2 cellular contexts compared by ENCODE assay signal in the genomic region with DNA sequence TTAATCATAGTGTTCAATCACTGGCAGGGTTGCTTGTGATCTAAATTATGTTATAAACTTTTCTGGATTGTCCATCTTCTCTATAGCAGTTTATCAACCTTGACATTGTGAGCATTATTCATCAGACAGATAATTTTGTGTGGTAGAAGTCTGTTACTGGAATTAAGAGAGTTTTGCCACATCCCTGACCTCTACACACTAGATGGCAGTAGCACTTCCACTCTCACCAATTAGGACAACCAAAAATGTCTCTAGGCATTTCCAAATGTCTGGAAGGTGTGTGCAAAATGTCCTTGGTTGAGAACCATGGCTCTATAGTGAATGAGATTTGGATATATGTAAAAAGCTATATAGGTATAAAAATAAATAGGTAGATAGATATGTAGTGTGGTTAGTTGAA.
TF ChIP-seq lines count a peak whose summit lies in the region.

No MANE protein-coding gene starts in this region.

TF ChIP-seq in SK-N-SH, 30 proteins besides CTCF, POLR2A, EP300 and RAD21 (continued from another document):
- no peak for TF ChIP-seq SMC3 (IDR thresholded peaks at IDR 0.05; ENCODE audit: low read depth, low read length)

TF ChIP-seq in SK-N-SH treated with all-trans-retinoic acid at 6 μM for 48 hours, 23 proteins besides CTCF, POLR2A, EP300 and RAD21 (continued from another document):
- TF ChIP-seq TCF4 (CRISPR knock-in tag; IDR thresholded peaks at IDR 0.05; ENCODE audit: borderline replicate concordance) (no peak), ZNF565 (CRISPR knock-in tag; conservative IDR thresholded peaks at IDR 0.05; ENCODE audit: low read depth) (no peak), ZC3H10 (CRISPR knock-in tag; IDR thresholded peaks at IDR 0.05) (no peak), ISL1 (CRISPR knock-in tag; IDR thresholded peaks at IDR 0.05) (no peak), ZNF70 (CRISPR knock-in tag; IDR thresholded peaks at IDR 0.05) (no peak), ZFP30 (CRISPR knock-in tag; IDR thresholded peaks at IDR 0.05) (no peak), RARB (CRISPR knock-in tag; IDR thresholded peaks at IDR 0.05) (no peak), ARNTL (CRISPR knock-in tag; IDR thresholded peaks at IDR 0.05; ENCODE audit: borderline replicate concordance, low read depth) (no peak), ZNF8 (CRISPR knock-in tag; IDR thresholded peaks at IDR 0.05) (no peak)
